15 cellular contexts compared by ENCODE assay signal in genomic region chr4:80104927-80105326, GRCh38. TPM values are rescaled to one million over a fixed set of nuclear protein-coding genes. Genes with fewer than 3 reads are reported as not detected.
DNase-seq lines count a peak whose midpoint lies in the region; ATAC-seq and TF ChIP-seq lines count a peak whose summit lies in the region.
"Had no signal": no experiment of that assay in that cellular context is flagged by ENCODE, and none has a peak within 500 bp of the region (broad histone marks: within the 10 kb centered on the region; RNA-seq: fewer than 3 reads in every experiment).

No MANE protein-coding gene starts in this region.

- DNase-seq in HT-29 (ENCODE audit: low spot score) = peak; percentile 39
- DNase-seq in LNCaP clone FGC (ENCODE audit: low read depth) = peak; percentile 2
- peak; percentile 27 for DNase-seq in mucosa of gallbladder (ENCODE audit: low spot score)
- no peak for DNase-seq in DMS114 treated with DMSO at 0.1 percent for 48 hours (lab: John Stamatoyannopoulos, UW; ENCODE audit: unreplicated experiment)
- DNase-seq: C1 segment of cervical spinal cord; Calu3; CD4-positive, alpha-beta memory T cell; COR-L47; DMS153; DND-41; GM23248; H7; HCEC 1CT had no signal

- no peak for TF ChIP-seq CTCF in LNCaP clone FGC (IDR thresholded peaks at IDR 0.05; ENCODE audit: control insufficient read depth, extremely low read depth, insufficient read depth)

- no peak overlapping the region for H3K4me3 ChIP-seq in LNCaP clone FGC (ENCODE audit: low read depth, low read length)
- H3K4me3 ChIP-seq: GM23248 had no signal

- ATAC-seq in GM19463 (IDR thresholded peaks at IDR 0.05; ENCODE audit: unreplicated experiment) = no peak
- ATAC-seq in HG02759 (IDR thresholded peaks at IDR 0.05; ENCODE audit: unreplicated experiment) = no peak

RNA-seq across cellular contexts. Expression of gene ANTXR2, which starts 31.9 kb away (rescaled TPM):
- total RNA-seq in HT-29 (2014; rRNA removed; shearing (Covaris generic)) = 12.6 and 16.7 TPM in 2 replicates
- 163 TPM for total RNA-seq in mucosa of gallbladder
